Comparison of ENCODE assay signal across 1 cellular context in the genomic region with DNA sequence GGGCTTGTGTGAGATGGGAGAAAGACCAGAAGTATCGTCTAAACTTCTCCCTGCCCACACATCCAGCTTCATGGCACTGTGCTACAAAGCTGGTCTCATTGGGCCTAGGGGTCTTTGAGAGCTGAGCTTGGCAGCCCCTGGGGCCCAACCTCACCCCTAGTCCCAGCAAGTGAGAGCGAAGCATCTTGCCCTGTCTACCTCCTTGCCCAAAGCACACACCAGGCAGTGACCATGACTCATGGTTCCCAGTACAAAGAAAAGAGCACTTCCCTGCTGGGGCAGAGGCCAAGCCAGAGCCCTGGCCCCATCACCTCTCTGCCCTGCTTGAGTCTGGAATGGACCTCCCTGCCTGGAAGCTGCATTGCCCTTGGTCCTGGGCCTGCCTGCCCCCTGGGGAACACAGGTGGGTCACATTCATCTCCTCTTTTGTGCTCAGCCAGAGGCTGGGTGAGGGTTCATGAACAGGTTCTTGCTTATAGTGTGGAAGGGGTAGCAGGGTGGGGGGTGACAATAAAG.
TF ChIP-seq lines count a peak whose summit lies in the region.

No MANE protein-coding gene starts in this region.

TF ChIP-seq in HepG2, 621 proteins besides CTCF, POLR2A, EP300 and RAD21 (continued from another document and continues in another):
- TF ChIP-seq, protein P1, sequence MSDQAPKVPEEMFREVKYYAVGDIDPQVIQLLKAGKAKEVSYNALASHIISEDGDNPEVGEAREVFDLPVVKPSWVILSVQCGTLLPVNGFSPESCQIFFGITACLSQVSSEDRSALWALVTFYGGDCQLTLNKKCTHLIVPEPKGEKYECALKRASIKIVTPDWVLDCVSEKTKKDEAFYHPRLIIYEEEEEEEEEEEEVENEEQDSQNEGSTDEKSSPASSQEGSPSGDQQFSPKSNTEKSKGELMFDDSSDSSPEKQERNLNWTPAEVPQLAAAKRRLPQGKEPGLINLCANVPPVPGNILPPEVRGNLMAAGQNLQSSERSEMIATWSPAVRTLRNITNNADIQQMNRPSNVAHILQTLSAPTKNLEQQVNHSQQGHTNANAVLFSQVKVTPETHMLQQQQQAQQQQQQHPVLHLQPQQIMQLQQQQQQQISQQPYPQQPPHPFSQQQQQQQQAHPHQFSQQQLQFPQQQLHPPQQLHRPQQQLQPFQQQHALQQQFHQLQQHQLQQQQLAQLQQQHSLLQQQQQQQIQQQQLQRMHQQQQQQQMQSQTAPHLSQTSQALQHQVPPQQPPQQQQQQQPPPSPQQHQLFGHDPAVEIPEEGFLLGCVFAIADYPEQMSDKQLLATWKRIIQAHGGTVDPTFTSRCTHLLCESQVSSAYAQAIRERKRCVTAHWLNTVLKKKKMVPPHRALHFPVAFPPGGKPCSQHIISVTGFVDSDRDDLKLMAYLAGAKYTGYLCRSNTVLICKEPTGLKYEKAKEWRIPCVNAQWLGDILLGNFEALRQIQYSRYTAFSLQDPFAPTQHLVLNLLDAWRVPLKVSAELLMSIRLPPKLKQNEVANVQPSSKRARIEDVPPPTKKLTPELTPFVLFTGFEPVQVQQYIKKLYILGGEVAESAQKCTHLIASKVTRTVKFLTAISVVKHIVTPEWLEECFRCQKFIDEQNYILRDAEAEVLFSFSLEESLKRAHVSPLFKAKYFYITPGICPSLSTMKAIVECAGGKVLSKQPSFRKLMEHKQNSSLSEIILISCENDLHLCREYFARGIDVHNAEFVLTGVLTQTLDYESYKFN (CRISPR knock-in tag; conservative IDR thresholded peaks at IDR 0.05): peak; percentile 63
- TF ChIP-seq PHF21A (CRISPR knock-in tag; IDR thresholded peaks at IDR 0.05): peak; percentile 30; the same call in 1 of the 2 replicates
- TF ChIP-seq, protein P2, sequence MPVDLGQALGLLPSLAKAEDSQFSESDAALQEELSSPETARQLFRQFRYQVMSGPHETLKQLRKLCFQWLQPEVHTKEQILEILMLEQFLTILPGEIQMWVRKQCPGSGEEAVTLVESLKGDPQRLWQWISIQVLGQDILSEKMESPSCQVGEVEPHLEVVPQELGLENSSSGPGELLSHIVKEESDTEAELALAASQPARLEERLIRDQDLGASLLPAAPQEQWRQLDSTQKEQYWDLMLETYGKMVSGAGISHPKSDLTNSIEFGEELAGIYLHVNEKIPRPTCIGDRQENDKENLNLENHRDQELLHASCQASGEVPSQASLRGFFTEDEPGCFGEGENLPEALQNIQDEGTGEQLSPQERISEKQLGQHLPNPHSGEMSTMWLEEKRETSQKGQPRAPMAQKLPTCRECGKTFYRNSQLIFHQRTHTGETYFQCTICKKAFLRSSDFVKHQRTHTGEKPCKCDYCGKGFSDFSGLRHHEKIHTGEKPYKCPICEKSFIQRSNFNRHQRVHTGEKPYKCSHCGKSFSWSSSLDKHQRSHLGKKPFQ (CRISPR knock-in tag; IDR thresholded peaks at IDR 0.05; ENCODE audit: insufficient replicate concordance): peak; percentile 66
- TF ChIP-seq JUND (CRISPR knock-in tag; IDR thresholded peaks at IDR 0.05): peak; percentile 45; the same call in 1 of the 2 replicates
- 0 out of 2 replicates have a peak, but pooled peaks have one; percentile 13 for TF ChIP-seq ZMYM3 (CRISPR knock-in tag; IDR thresholded peaks at IDR 0.05)
- TF ChIP-seq, protein P3, sequence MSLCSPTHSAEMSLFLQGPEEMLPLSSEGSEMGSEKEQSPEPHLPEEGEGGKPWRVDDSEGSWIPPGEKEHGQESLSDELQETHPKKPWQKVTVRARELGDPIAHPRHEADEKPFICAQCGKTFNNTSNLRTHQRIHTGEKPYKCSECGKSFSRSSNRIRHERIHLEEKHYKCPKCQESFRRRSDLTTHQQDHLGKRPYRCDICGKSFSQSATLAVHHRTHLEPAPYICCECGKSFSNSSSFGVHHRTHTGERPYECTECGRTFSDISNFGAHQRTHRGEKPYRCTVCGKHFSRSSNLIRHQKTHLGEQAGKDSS (CRISPR knock-in tag; IDR thresholded peaks at IDR 0.05; ENCODE audit: borderline replicate concordance, low read depth): peak; percentile 76; the same call in 1 of the 2 replicates
- TF ChIP-seq ZNF619 (CRISPR knock-in tag; IDR thresholded peaks at IDR 0.05): peak; percentile 57; the same call in 1 of the 2 replicates
- peak; percentile 58; the same call in 1 of the 2 replicates for TF ChIP-seq ZNF263 (CRISPR knock-in tag; IDR thresholded peaks at IDR 0.05)
- TF ChIP-seq ZNF724P (CRISPR knock-in tag; IDR thresholded peaks at IDR 0.05; ENCODE audit: borderline replicate concordance): no peak
- peak; percentile 49; the same call in 1 of the 2 replicates for TF ChIP-seq ZNF547 (CRISPR knock-in tag; IDR thresholded peaks at IDR 0.05)
- TF ChIP-seq MATR3 (CRISPR knock-in tag; IDR thresholded peaks at IDR 0.05): no peak
- TF ChIP-seq, protein P4, sequence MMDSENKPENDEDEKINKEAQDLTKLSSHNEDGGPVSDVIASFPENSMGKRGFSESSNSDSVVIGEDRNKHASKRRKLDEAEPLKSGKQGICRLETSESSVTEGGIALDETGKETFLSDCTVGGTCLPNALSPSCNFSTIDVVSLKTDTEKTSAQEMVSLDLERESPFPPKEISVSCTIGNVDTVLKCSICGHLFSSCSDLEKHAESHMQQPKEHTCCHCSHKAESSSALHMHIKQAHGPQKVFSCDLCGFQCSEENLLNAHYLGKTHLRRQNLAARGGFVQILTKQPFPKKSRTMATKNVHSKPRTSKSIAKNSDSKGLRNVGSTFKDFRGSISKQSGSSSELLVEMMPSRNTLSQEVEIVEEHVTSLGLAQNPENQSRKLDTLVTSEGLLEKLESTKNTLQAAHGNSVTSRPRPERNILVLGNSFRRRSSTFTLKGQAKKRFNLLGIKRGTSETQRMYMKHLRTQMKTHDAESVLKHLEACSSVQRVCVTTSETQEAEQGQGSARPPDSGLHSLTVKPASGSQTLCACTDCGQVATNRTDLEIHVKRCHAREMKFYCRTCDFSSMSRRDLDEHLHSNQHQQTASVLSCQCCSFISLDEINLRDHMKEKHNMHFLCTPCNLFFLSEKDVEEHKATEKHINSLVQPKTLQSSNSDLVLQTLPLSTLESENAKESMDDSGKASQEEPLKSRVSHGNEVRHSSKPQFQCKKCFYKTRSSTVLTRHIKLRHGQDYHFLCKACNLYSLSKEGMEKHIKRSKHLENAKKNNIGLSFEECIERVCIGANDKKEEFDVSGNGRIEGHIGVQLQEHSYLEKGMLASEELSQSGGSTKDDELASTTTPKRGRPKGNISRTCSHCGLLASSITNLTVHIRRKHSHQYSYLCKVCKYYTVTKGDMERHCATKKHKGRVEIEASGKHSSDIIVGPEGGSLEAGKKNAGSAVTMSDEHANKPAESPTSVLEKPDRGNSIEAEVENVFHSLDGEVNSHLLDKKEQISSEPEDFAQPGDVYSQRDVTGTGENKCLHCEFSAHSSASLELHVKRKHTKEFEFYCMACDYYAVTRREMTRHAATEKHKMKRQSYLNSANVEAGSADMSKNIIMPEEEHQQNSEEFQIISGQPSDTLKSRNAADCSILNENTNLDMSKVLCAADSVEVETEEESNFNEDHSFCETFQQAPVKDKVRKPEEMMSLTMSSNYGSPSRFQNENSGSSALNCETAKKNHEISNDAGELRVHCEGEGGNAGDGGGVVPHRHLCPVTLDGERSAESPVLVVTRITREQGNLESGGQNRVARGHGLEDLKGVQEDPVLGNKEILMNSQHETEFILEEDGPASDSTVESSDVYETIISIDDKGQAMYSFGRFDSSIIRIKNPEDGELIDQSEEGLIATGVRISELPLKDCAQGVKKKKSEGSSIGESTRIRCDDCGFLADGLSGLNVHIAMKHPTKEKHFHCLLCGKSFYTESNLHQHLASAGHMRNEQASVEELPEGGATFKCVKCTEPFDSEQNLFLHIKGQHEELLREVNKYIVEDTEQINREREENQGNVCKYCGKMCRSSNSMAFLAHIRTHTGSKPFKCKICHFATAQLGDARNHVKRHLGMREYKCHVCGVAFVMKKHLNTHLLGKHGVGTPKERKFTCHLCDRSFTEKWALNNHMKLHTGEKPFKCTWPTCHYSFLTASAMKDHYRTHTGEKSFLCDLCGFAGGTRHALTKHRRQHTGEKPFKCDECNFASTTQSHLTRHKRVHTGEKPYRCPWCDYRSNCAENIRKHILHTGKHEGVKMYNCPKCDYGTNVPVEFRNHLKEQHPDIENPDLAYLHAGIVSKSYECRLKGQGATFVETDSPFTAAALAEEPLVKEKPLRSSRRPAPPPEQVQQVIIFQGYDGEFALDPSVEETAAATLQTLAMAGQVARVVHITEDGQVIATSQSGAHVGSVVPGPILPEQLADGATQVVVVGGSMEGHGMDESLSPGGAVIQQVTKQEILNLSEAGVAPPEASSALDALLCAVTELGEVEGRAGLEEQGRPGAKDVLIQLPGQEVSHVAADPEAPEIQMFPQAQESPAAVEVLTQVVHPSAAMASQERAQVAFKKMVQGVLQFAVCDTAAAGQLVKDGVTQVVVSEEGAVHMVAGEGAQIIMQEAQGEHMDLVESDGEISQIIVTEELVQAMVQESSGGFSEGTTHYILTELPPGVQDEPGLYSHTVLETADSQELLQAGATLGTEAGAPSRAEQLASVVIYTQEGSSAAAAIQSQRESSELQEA (CRISPR knock-in tag; IDR thresholded peaks at IDR 0.05; ENCODE audit: not compliant biosample characterization): peak; percentile 20
- 0 out of 2 replicates have a peak, but pooled peaks have one; percentile 16 for TF ChIP-seq ZNF451 (CRISPR knock-in tag; IDR thresholded peaks at IDR 0.05)
- TF ChIP-seq, protein P5, sequence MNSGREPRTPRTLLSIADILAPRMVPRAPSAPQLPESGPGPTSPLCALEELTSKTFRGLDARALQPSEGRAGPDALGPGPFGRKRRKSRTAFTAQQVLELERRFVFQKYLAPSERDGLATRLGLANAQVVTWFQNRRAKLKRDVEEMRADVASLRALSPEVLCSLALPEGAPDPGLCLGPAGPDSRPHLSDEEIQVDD (CRISPR knock-in tag; IDR thresholded peaks at IDR 0.05; ENCODE audit: borderline replicate concordance): 0 out of 2 replicates have a peak, but pooled peaks have one; percentile 56
- TF ChIP-seq TEAD3 (CRISPR knock-in tag; optimal IDR thresholded peaks at IDR 0.05; ENCODE audit: borderline replicate concordance): peak; percentile 68
- TF ChIP-seq NPAS2 (CRISPR knock-in tag; IDR thresholded peaks at IDR 0.05; ENCODE audit: borderline replicate concordance): no peak
- TF ChIP-seq, protein P6, sequence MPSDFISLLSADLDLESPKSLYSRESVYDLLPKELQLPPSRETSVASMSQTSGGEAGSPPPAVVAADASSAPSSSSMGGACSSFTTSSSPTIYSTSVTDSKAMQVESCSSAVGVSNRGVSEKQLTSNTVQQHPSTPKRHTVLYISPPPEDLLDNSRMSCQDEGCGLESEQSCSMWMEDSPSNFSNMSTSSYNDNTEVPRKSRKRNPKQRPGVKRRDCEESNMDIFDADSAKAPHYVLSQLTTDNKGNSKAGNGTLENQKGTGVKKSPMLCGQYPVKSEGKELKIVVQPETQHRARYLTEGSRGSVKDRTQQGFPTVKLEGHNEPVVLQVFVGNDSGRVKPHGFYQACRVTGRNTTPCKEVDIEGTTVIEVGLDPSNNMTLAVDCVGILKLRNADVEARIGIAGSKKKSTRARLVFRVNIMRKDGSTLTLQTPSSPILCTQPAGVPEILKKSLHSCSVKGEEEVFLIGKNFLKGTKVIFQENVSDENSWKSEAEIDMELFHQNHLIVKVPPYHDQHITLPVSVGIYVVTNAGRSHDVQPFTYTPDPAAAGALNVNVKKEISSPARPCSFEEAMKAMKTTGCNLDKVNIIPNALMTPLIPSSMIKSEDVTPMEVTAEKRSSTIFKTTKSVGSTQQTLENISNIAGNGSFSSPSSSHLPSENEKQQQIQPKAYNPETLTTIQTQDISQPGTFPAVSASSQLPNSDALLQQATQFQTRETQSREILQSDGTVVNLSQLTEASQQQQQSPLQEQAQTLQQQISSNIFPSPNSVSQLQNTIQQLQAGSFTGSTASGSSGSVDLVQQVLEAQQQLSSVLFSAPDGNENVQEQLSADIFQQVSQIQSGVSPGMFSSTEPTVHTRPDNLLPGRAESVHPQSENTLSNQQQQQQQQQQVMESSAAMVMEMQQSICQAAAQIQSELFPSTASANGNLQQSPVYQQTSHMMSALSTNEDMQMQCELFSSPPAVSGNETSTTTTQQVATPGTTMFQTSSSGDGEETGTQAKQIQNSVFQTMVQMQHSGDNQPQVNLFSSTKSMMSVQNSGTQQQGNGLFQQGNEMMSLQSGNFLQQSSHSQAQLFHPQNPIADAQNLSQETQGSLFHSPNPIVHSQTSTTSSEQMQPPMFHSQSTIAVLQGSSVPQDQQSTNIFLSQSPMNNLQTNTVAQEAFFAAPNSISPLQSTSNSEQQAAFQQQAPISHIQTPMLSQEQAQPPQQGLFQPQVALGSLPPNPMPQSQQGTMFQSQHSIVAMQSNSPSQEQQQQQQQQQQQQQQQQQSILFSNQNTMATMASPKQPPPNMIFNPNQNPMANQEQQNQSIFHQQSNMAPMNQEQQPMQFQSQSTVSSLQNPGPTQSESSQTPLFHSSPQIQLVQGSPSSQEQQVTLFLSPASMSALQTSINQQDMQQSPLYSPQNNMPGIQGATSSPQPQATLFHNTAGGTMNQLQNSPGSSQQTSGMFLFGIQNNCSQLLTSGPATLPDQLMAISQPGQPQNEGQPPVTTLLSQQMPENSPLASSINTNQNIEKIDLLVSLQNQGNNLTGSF (CRISPR knock-in tag; IDR thresholded peaks at IDR 0.05): 0 out of 2 replicates have a peak, but pooled peaks have one; percentile 24
- TF ChIP-seq ZNF543 (CRISPR knock-in tag; IDR thresholded peaks at IDR 0.05): 0 out of 2 replicates have a peak, but pooled peaks have one; percentile 60
- TF ChIP-seq, protein P7, sequence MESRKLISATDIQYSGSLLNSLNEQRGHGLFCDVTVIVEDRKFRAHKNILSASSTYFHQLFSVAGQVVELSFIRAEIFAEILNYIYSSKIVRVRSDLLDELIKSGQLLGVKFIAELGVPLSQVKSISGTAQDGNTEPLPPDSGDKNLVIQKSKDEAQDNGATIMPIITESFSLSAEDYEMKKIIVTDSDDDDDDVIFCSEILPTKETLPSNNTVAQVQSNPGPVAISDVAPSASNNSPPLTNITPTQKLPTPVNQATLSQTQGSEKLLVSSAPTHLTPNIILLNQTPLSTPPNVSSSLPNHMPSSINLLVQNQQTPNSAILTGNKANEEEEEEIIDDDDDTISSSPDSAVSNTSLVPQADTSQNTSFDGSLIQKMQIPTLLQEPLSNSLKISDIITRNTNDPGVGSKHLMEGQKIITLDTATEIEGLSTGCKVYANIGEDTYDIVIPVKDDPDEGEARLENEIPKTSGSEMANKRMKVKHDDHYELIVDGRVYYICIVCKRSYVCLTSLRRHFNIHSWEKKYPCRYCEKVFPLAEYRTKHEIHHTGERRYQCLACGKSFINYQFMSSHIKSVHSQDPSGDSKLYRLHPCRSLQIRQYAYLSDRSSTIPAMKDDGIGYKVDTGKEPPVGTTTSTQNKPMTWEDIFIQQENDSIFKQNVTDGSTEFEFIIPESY (CRISPR knock-in tag; IDR thresholded peaks at IDR 0.05): peak; percentile 8; the same call in 1 of the 2 replicates
- TF ChIP-seq IKZF4 (CRISPR knock-in tag; IDR thresholded peaks at IDR 0.05; ENCODE audit: borderline replicate concordance, low read depth, not compliant biosample characterization): no peak
- TF ChIP-seq, protein P8, sequence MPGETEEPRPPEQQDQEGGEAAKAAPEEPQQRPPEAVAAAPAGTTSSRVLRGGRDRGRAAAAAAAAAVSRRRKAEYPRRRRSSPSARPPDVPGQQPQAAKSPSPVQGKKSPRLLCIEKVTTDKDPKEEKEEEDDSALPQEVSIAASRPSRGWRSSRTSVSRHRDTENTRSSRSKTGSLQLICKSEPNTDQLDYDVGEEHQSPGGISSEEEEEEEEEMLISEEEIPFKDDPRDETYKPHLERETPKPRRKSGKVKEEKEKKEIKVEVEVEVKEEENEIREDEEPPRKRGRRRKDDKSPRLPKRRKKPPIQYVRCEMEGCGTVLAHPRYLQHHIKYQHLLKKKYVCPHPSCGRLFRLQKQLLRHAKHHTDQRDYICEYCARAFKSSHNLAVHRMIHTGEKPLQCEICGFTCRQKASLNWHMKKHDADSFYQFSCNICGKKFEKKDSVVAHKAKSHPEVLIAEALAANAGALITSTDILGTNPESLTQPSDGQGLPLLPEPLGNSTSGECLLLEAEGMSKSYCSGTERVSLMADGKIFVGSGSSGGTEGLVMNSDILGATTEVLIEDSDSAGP (CRISPR knock-in tag; IDR thresholded peaks at IDR 0.05; ENCODE audit: borderline replicate concordance): peak; percentile 30; the same call in 1 of the 2 replicates
- TF ChIP-seq ZNF572 (CRISPR knock-in tag; IDR thresholded peaks at IDR 0.05): 0 out of 2 replicates have a peak, but pooled peaks have one; percentile 30
- no peak for TF ChIP-seq ZBTB8A (CRISPR knock-in tag; IDR thresholded peaks at IDR 0.05; ENCODE audit: borderline replicate concordance, low read depth)
- TF ChIP-seq ZNF644 (CRISPR knock-in tag; IDR thresholded peaks at IDR 0.05; ENCODE audit: low read depth): peak; percentile 83; the same call in 1 of the 2 replicates
